ENCODE assay signal across 9 cellular contexts in the genomic region with DNA sequence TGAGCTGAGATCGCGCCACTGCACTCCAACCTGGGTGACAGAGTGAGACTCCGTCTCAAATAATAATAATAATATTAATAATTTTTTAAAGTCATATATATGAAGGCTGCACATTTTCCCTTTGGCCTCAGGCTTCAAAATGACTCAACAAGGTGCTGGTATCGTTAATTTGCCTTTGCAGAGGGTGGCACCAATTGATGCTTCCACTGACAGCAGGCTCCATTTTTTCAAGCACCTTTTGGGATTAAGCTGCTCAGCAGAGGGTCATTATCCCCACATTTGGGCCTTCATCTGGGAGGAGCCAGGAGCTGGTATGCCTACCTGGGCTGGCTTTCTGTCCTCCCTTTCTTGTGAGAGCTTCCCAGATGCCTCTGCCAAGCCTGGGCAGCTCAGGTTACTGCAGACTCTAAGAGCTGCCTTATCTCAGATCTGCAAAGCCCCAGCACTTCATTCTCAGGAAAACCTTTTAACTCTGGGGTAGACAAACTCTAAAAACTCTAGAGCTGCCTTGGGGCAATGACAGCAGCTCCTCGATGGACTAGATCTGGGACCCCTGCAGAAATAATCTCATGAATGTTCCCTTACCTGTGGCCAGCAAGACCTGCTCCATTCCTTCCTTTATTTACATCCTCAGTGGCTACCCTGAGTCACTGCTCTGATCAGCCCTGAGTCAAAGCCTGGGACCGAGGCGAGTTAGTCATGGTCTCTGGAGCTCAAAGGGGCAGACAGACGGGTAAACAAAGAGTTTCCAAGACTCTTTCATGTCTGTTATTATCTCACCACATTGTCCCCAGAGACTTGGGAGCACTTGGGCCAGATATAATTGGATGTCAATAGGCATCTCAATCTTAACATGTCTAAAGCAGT.
DNase-seq lines count a peak whose midpoint lies in the region; ATAC-seq, FAIRE-seq and TF ChIP-seq lines count a peak whose summit lies in the region.
"Had no signal": no experiment of that assay in that cellular context is flagged by ENCODE, and none has a peak within 500 bp of the region (broad histone marks: within the 10 kb centered on the region; RNA-seq: fewer than 3 reads in every experiment).

No MANE protein-coding gene starts in this region.

- no peak for TF ChIP-seq CTCF in VCaP (conservative IDR thresholded peaks at IDR 0.05)
- TF ChIP-seq CTCF in mucosa of descending colon (IDR thresholded peaks at IDR 0.05): no peak
- TF ChIP-seq CTCF in transverse colon (IDR thresholded peaks at IDR 0.05): no peak

- in situ Hi-C loops in transverse colon (cut with MboI; ENCODE audit: low pct_ligation_motif_present in 1 of 4, low pct_unique_long_range_greater_than_20kb in 1 of 4, low sequenced_read_pairs in 3 of 4): no loop called here

- H3K9me3 ChIP-seq in mucosa of descending colon (no peaks in the 10 kb centered on the region), transverse colon (no peaks in the 10 kb centered on the region)

- peak overlapping the region; percentile 72 for H3K27ac ChIP-seq in VCaP
- no peak overlapping the region for H3K27ac ChIP-seq in transverse colon

- 61 to 68% methylated on average over 2 to 8 of the region's 8 CpGs for WGBS in transverse colon (ENCODE audit: low coverage in 1 of 2), 2 donors

- DNase-seq in DMS53 (lab: John Stamatoyannopoulos, UW) (peak; percentile 90), M059J (ENCODE audit: low read depth) (peak; percentile 96), mucosa of descending colon (no peak), GM12891 (ENCODE audit: insufficient read length, low spot score) (no peak), transverse colon (no peak), midbrain (lab: John Stamatoyannopoulos, UW) (no peak)
- DNase-seq: activated T-cell treated with anti-CD3 and anti-CD28 coated beads, Interleukin-2, amount 50 U/mL, for 72 hours had no signal

- peak; percentile 38 for ATAC-seq in mucosa of descending colon
- no peak for ATAC-seq in GM21526 (IDR thresholded peaks at IDR 0.05; ENCODE audit: low FRiP score, unreplicated experiment)

- no peak for TF ChIP-seq POLR2A in GM12891 (IDR thresholded peaks at IDR 0.05; ENCODE audit: low read depth, low read length)
- no peak for TF ChIP-seq POLR2A in transverse colon (IDR thresholded peaks at IDR 0.05)

- peaks cover 43% of the 10 kb centered on the region for H3K27me3 ChIP-seq in transverse colon

- TF ChIP-seq EP300 in transverse colon (IDR thresholded peaks at IDR 0.05; ENCODE audit: low read depth): no peak

- FAIRE-seq in GM12891 (lab: Jason Lieb, UNC): no peak

- intact Hi-C loops in mucosa of descending colon (cut with DNase I, micrococcal nuclease): no loop called here
- intact Hi-C loops in transverse colon (cut with DNase I; ENCODE audit: low total_unique reads): no loop called here

- H3K4me3 ChIP-seq in mucosa of descending colon (no peak overlapping the region), transverse colon (no peak overlapping the region)

- H3K36me3 ChIP-seq in mucosa of descending colon (ENCODE audit: low read depth) (no peaks in the 10 kb centered on the region), transverse colon (no peaks in the 10 kb centered on the region)

- H3K4me1 ChIP-seq in mucosa of descending colon (ENCODE audit: low read depth): peaks cover 4% of the 10 kb centered on the region
- H3K4me1 ChIP-seq in transverse colon: peaks cover 0 to 34% (median 13%) of the 10 kb centered on the region in 4 donors

TF ChIP-seq in GM12891, 5 proteins besides CTCF, POLR2A, EP300 and RAD21:
- TF ChIP-seq TAF1 (IDR thresholded peaks at IDR 0.05; ENCODE audit: low read depth, low read length) (no peak), POLR2AphosphoS5 (IDR thresholded peaks at IDR 0.05; ENCODE audit: low read depth, low read length) (no peak), SPI1 (IDR thresholded peaks at IDR 0.05; ENCODE audit: low read depth, low read length) (no peak), PAX5 (IDR thresholded peaks at IDR 0.05; ENCODE audit: insufficient read depth, low read length, severe bottlenecking) (no peak), POU2F2 (IDR thresholded peaks at IDR 0.05; ENCODE audit: low read depth, low read length) (no peak)

Comparison
In these comparisons a context has a peak if more than half of its experiments do, and no peak if none do; other contexts are left out.
1. DNase-seq: peak in DMS53 (single experiment) and M059J (single experiment); none in mucosa of descending colon (0 of 3), GM12891 (single experiment), transverse colon (single experiment) and midbrain (single experiment).